Comparison of ENCODE assay signal across 35 cellular contexts in genomic region chr3:131975047-131975446, GRCh38. TPM values are rescaled to one million over a fixed set of nuclear protein-coding genes. Genes with fewer than 3 reads are reported as not detected.
"Had no signal": no experiment of that assay in that cellular context is flagged by ENCODE, and none has a peak within 500 bp of the region (broad histone marks: within the 10 kb centered on the region; RNA-seq: fewer than 3 reads in every experiment).

No MANE protein-coding gene starts in this region.

- ATAC-seq: activated naive CD4-positive, alpha-beta T cell treated with anti-CD3 and anti-CD28 coated beads, Interleukin-2, amount 50 U/mL, for 72 hours; activated T-cell treated with anti-CD3 and anti-CD28 coated beads, Interleukin-2, amount 50 U/mL, for 72 hours; effector memory CD8-positive, alpha-beta T cell; gastrocnemius medialis; left lung; lower lobe of right lung; sciatic nerve; stimulated activated effector memory CD8-positive, alpha-beta T cell treated with anti-CD3 and anti-CD28 coated beads, Interleukin-12 subunit alpha, Interleukin-12 subunit beta, amount 100 ng/mL, for 72 hours had no signal

- H3K9me3 ChIP-seq: gastrocnemius medialis, left lung, lower lobe of right lung, ovary, thyroid gland, upper lobe of left lung, vagina had no signal

- H3K4me3 ChIP-seq: gastrocnemius medialis, left lung, lower lobe of right lung, ovary, skin epidermis, thyroid gland, upper lobe of left lung, vagina had no signal

- H3K27ac Mint-ChIP-seq: activated naive CD4-positive, alpha-beta T cell treated with anti-CD3 and anti-CD28 coated beads, Interleukin-2, amount 50 U/mL, for 72 hours; activated T-cell treated with anti-CD3 and anti-CD28 coated beads, Interleukin-2, amount 50 U/mL, for 72 hours; effector memory CD8-positive, alpha-beta T cell; nephron; progenitor cell of endocrine pancreas; stimulated activated effector memory CD8-positive, alpha-beta T cell treated with anti-CD3 and anti-CD28 coated beads, Interleukin-12 subunit alpha, Interleukin-12 subunit beta, amount 100 ng/mL, for 72 hours; stimulated activated naive CD8-positive, alpha-beta T cell treated with anti-CD3 and anti-CD28 coated beads, Interleukin-15, Interleukin-2, amounts not matched to agents 100 ng/mL and 50 ng/mL, for 24 hours had no signal

- H3K27ac ChIP-seq: brain microvascular endothelial cell, gastrocnemius medialis, left lung, lower lobe of right lung, ovary, skin epidermis, thyroid gland, upper lobe of left lung, vagina, VCaP had no signal

- H3K36me3 ChIP-seq: brain microvascular endothelial cell, gastrocnemius medialis, left lung, lower lobe of right lung, ovary, thyroid gland, upper lobe of left lung, vagina had no signal

- H3K4me3 Mint-ChIP-seq: activated T-cell treated with anti-CD3 and anti-CD28 coated beads, Interleukin-2, amount 50 U/mL, for 72 hours; effector memory CD8-positive, alpha-beta T cell; nephron; stimulated activated effector memory CD8-positive, alpha-beta T cell treated with anti-CD3 and anti-CD28 coated beads, Interleukin-12 subunit alpha, Interleukin-12 subunit beta, amount 100 ng/mL, for 72 hours; stimulated activated naive CD8-positive, alpha-beta T cell treated with anti-CD3 and anti-CD28 coated beads, Interleukin-15, Interleukin-2, amounts not matched to agents 100 ng/mL and 50 ng/mL, for 24 hours had no signal

- FAIRE-seq: islet of Langerhans, TTC549 had no signal

- H3K27me3 ChIP-seq: brain microvascular endothelial cell, gastrocnemius medialis, left lung, ovary, thyroid gland, upper lobe of left lung, vagina had no signal

- H3K27me3 Mint-ChIP-seq: effector memory CD8-positive, alpha-beta T cell; progenitor cell of endocrine pancreas; stimulated activated naive CD8-positive, alpha-beta T cell treated with anti-CD3 and anti-CD28 coated beads, Interleukin-15, Interleukin-2, amounts not matched to agents 100 ng/mL and 50 ng/mL, for 24 hours had no signal

- H3K4me1 Mint-ChIP-seq: stimulated activated effector memory CD8-positive, alpha-beta T cell treated with anti-CD3 and anti-CD28 coated beads, Interleukin-12 subunit alpha, Interleukin-12 subunit beta, amount 100 ng/mL, for 72 hours had no signal

- DNase-seq: activated CD4-positive, alpha-beta T cell treated with anti-CD3 and anti-CD28 coated beads for 4 hours; activated CD4-positive, alpha-beta T cell treated with anti-CD3 and anti-CD28 coated beads, Interleukin-2, amount 50 U/mL, for 4 hours; activated naive CD4-positive, alpha-beta T cell; activated T-cell treated with anti-CD3 and anti-CD28 coated beads for 4 hours; activated T-cell treated with anti-CD3 and anti-CD28 coated beads, Interleukin-2, amount 50 U/mL, for 72 hours; anterior cingulate cortex; brain microvascular endothelial cell; cortex of kidney; effector memory CD8-positive, alpha-beta T cell; erythroblast; gastrocnemius medialis; glutamatergic neuron; left lung; lower lobe of right lung; mesenchymal stem cell; ovary; retina; stimulated activated CD4-positive, alpha-beta T cell treated with anti-CD3 and anti-CD28 coated beads, Interleukin-12 subunit alpha, Interleukin-12 subunit beta, amount 100 ng/mL, for 4 hours; stimulated activated CD4-positive, alpha-beta T cell treated with anti-CD3 and anti-CD28 coated beads, Interleukin-4, amount 100 ng/mL, for 24 hours; thyroid gland; upper lobe of left lung had no signal

- H3K4me1 ChIP-seq: gastrocnemius medialis, left lung, lower lobe of right lung, upper lobe of left lung, vagina had no signal

RNA-seq across cellular contexts. Expression of gene CPNE4, which starts 59.8 kb away (rescaled TPM):
- total RNA-seq: chondrocyte; gastrocnemius medialis; subcutaneous adipose tissue; T-helper 2 cell treated with Interferon-gamma antibody and Interleukin-4, amounts not matched to agents 100 ng/mL and 5 ng/mL, for 36 hours; thyroid gland had no signal
